ENCODE assay signal across 25 cellular contexts in genomic region chr3:122215592-122216298, GRCh38. TPM values are rescaled to one million over a fixed set of nuclear protein-coding genes. Genes with fewer than 3 reads are reported as not detected.
A peak's percentile ranks its signal among the peaks of the same experiment; 100 is the strongest.
DNase-seq lines count a peak whose midpoint lies in the region; ATAC-seq, FAIRE-seq and TF ChIP-seq lines count a peak whose summit lies in the region.
"Had no signal": no experiment of that assay in that cellular context is flagged by ENCODE, and none has a peak within 500 bp of the region (broad histone marks: within the 10 kb centered on the region; RNA-seq: fewer than 3 reads in every experiment).

No MANE protein-coding gene starts in this region.

- peaks cover 43% of the 10 kb centered on the region for H3K4me1 Mint-ChIP-seq in progenitor cell of endocrine pancreas (ENCODE audit: low read depth)
- H3K4me1 Mint-ChIP-seq in activated naive CD4-positive, alpha-beta T cell treated with anti-CD3 and anti-CD28 coated beads, Interleukin-2, amount 10 ng/mL, durations not matched to agents 7 days and 5 days, result no peaks in the 10 kb centered on the region
- H3K4me1 Mint-ChIP-seq: CD4-positive, CD25-positive, alpha-beta regulatory T cell had no signal

- FAIRE-seq in GM18507 (lab: Jason Lieb, UNC), result peak; percentile 31
- FAIRE-seq: GM12891, H1 had no signal

- H3K27me3 Mint-ChIP-seq in progenitor cell of endocrine pancreas, result peaks cover 6% of the 10 kb centered on the region
- H3K27me3 Mint-ChIP-seq in activated naive CD4-positive, alpha-beta T cell treated with anti-CD3 and anti-CD28 coated beads, Interleukin-2, amount 10 ng/mL, durations not matched to agents 7 days and 5 days, result peaks cover 11% of the 10 kb centered on the region

- POLR2A ChIA-PET in HEK293T (lab: Yijun Ruan, JAX), result no interaction called here

- ATAC-seq in left lobe of liver, result peak; percentile 85
- ATAC-seq: Right ventricle myocardium inferior had no signal

- TF ChIP-seq CTCF in VCaP (conservative IDR thresholded peaks at IDR 0.05) (no peak), progenitor cell of endocrine pancreas (IDR thresholded peaks at IDR 0.05; ENCODE audit: unreplicated experiment) (no peak)

- DNase-seq in GM18507 (ENCODE audit: extremely low spot score, insufficient read length, low read depth) (no peak), left lobe of liver (ENCODE audit: low spot score) (no peak), progenitor cell of endocrine pancreas (ENCODE audit: low spot score, unreplicated experiment) (no peak), HEK293T (ENCODE audit: extremely low spot score) (no peak)
- DNase-seq in activated naive CD4-positive, alpha-beta T cell treated with anti-CD3 and anti-CD28 coated beads, Interleukin-2, amount 10 ng/mL, durations not matched to agents 7 days and 5 days, result no peak
- no peak for DNase-seq in stimulated activated naive CD4-positive, alpha-beta T cell (lab: John Stamatoyannopoulos, UW)
- DNase-seq: Caco-2; CD4-positive, CD25-positive, alpha-beta regulatory T cell; DMS 273 treated with DMSO at 0.1 percent for 48 hours; KBM-7; NCI-H1092 treated with DMSO at 0.1 percent for 48 hours; NCI-H2081; NCI-H2171; NCI-H345; NCI-H524; NCI-H774 had no signal

- peak overlapping the region; percentile 51 for H3K4me3 Mint-ChIP-seq in progenitor cell of endocrine pancreas (ENCODE audit: low read depth)
- no peak overlapping the region for H3K4me3 Mint-ChIP-seq in activated naive CD4-positive, alpha-beta T cell treated with anti-CD3 and anti-CD28 coated beads, Interleukin-2, amount 10 ng/mL, durations not matched to agents 7 days and 5 days
- H3K4me3 Mint-ChIP-seq: CD4-positive, CD25-positive, alpha-beta regulatory T cell had no signal

- no peaks in the 10 kb centered on the region for H3K36me3 Mint-ChIP-seq in progenitor cell of endocrine pancreas (ENCODE audit: insufficient read depth)
- no peaks in the 10 kb centered on the region for H3K36me3 Mint-ChIP-seq in activated naive CD4-positive, alpha-beta T cell treated with anti-CD3 and anti-CD28 coated beads, Interleukin-2, amount 10 ng/mL, durations not matched to agents 7 days and 5 days
- H3K36me3 Mint-ChIP-seq: CD4-positive, CD25-positive, alpha-beta regulatory T cell had no signal

- peak overlapping the region; percentile 50 for H3K27ac Mint-ChIP-seq in progenitor cell of endocrine pancreas
- no peak overlapping the region for H3K27ac Mint-ChIP-seq in activated naive CD4-positive, alpha-beta T cell treated with anti-CD3 and anti-CD28 coated beads, Interleukin-2, amount 10 ng/mL, durations not matched to agents 7 days and 5 days
- H3K27ac Mint-ChIP-seq: CD4-positive, CD25-positive, alpha-beta regulatory T cell had no signal

- CTCF ChIA-PET in activated naive CD4-positive, alpha-beta T cell treated with anti-CD3 and anti-CD28 coated beads, Interleukin-2, amount 10 ng/mL, durations not matched to agents 7 days and 5 days (lab: Charles Lee), result interaction anchor here (0.5 kb wide), 1 partner anchor 85 kb away, joined by 4 read pairs; no protein-coding TSS in a partner anchor
- CTCF ChIA-PET in HEK293T (lab: Yijun Ruan, JAX), result no interaction called here

- H3K27ac ChIP-seq in VCaP, result peak overlapping the region; percentile 13; the same call in 1 of the 2 replicates
- H3K27ac ChIP-seq: HL-60, SJSA1 had no signal

- no peaks in the 10 kb centered on the region for H3K9me3 Mint-ChIP-seq in progenitor cell of endocrine pancreas (ENCODE audit: low read depth)
- H3K9me3 Mint-ChIP-seq in activated naive CD4-positive, alpha-beta T cell treated with anti-CD3 and anti-CD28 coated beads, Interleukin-2, amount 10 ng/mL, durations not matched to agents 7 days and 5 days, result no peaks in the 10 kb centered on the region

TF ChIP-seq in HEK293T, 16 proteins besides CTCF, POLR2A, EP300 and RAD21:
- TF ChIP-seq FOXM1 (IDR thresholded peaks at IDR 0.05; ENCODE audit: borderline replicate concordance), result no peak
- no peak for TF ChIP-seq ELF4 (IDR thresholded peaks at IDR 0.05)
- no peak for TF ChIP-seq ZNF384 (IDR thresholded peaks at IDR 0.05)

RNA-seq across cellular contexts. Expression of gene CASR, which starts 32.3 kb away (rescaled TPM):
- total RNA-seq in left lobe of liver (0.30 TPM), progenitor cell of endocrine pancreas (2.3 and 2.5 TPM in 2 replicates)
- total RNA-seq: A673; Caco-2; CD4-positive, CD25-positive, alpha-beta regulatory T cell; G401; HT-29; Right ventricle myocardium inferior; SJSA1 had no signal
